ENCODE assay signal across 25 cellular contexts in the genomic region with DNA sequence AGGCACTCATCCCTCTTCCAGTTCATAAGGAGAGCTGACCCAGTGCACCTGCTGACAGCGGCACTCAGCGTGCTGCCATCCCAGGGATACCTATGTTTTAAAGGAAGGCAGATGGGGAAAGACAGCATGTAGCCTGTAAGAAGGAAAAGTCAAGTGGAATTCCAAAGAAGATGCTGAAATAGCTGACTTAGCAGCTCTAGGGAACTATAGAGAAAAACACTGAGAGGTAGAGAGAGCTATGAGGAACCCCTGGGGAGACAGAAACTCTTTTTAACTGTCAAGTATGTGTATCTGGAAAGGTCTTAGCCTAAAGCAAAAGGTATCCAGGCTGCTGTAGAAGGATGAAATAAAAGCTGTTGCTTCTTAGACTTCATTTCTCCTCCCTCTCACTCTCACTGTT.
DNase-seq lines count a peak whose midpoint lies in the region; ATAC-seq, FAIRE-seq and TF ChIP-seq lines count a peak whose summit lies in the region.
"Had no signal": no experiment of that assay in that cellular context is flagged by ENCODE, and none has a peak within 500 bp of the region (broad histone marks: within the 10 kb centered on the region; RNA-seq: fewer than 3 reads in every experiment).

No MANE protein-coding gene starts in this region.

- no peak overlapping the region for H3K4me2 ChIP-seq in IMR-90 (ENCODE audit: low read depth, low read length)
- H3K4me2 ChIP-seq in K562 (ENCODE audit: insufficient read depth, low read length): no peak overlapping the region
- H3K4me2 ChIP-seq: BLaER1 had no signal

- H3K27ac Mint-ChIP-seq in activated CD4-positive, alpha-beta memory T cell treated with anti-CD3 and anti-CD28 coated beads for 36 hours: peak overlapping the region; percentile 19
- H3K27ac Mint-ChIP-seq in activated CD4-positive, alpha-beta memory T cell treated with anti-CD3 and anti-CD28 coated beads, Interleukin-2, amount 10 ng/mL, durations not matched to agents 7 days and 5 days: no peak overlapping the region
- no peak overlapping the region for H3K27ac Mint-ChIP-seq in activated naive CD4-positive, alpha-beta T cell treated with anti-CD3 and anti-CD28 coated beads for 36 hours
- H3K27ac Mint-ChIP-seq in stimulated activated memory B cell treated with anti-CD40 and anti-IgM and Interleukin-4, amounts not matched to agents 10 μg/mL and 1 μg/mL and 100 μg/mL, for 72 hours: no peak overlapping the region
- H3K27ac Mint-ChIP-seq: CD4-positive, CD25-positive, alpha-beta regulatory T cell had no signal

- no peaks in the 10 kb centered on the region for H3K4me1 Mint-ChIP-seq in activated CD4-positive, alpha-beta memory T cell treated with anti-CD3 and anti-CD28 coated beads for 36 hours (ENCODE audit: low read depth)
- no peaks in the 10 kb centered on the region for H3K4me1 Mint-ChIP-seq in activated CD4-positive, alpha-beta memory T cell treated with anti-CD3 and anti-CD28 coated beads, Interleukin-2, amount 10 ng/mL, durations not matched to agents 7 days and 5 days
- H3K4me1 Mint-ChIP-seq in activated naive CD4-positive, alpha-beta T cell treated with anti-CD3 and anti-CD28 coated beads for 36 hours (ENCODE audit: low read depth): no peaks in the 10 kb centered on the region
- H3K4me1 Mint-ChIP-seq in stimulated activated memory B cell treated with anti-CD40 and anti-IgM and Interleukin-4, amounts not matched to agents 10 μg/mL and 1 μg/mL and 100 μg/mL, for 72 hours: no peaks in the 10 kb centered on the region
- H3K4me1 Mint-ChIP-seq: CD4-positive, CD25-positive, alpha-beta regulatory T cell had no signal

- no peak overlapping the region for H2AK5ac ChIP-seq in IMR-90 (ENCODE audit: low read depth, low read length)

- POLR2A ChIA-PET in activated CD4-positive, alpha-beta memory T cell treated with anti-CD3 and anti-CD28 coated beads for 36 hours (lab: Charles Lee): no interaction called here
- POLR2A ChIA-PET in activated CD4-positive, alpha-beta memory T cell treated with anti-CD3 and anti-CD28 coated beads, Interleukin-2, amount 10 ng/mL, durations not matched to agents 7 days and 5 days (lab: Charles Lee): no interaction called here
- POLR2A ChIA-PET in IMR-90 (lab: Charles Lee; ENCODE audit: unreplicated experiment) (no interaction called here), K562 (lab: Yijun Ruan, JAX) (no interaction called here)

- H3K9me3 ChIP-seq in IMR-90 (ENCODE audit: control insufficient read depth, insufficient read depth, low read length): no peaks in the 10 kb centered on the region
- no peaks in the 10 kb centered on the region for H3K9me3 ChIP-seq in K562 (replicated peaks; ENCODE audit: control insufficient read depth, insufficient read depth, low read depth, low read length)
- H3K9me3 ChIP-seq in skeletal muscle tissue (ENCODE audit: control insufficient read depth in 3 of 3, low read length in 3 of 3): no peaks in the 10 kb centered on the region
- no peaks in the 10 kb centered on the region for H3K9me3 ChIP-seq in kidney (ENCODE audit: control insufficient read depth in 1 of 2, low read length in 2 of 2)

- no peak overlapping the region for H3K14ac ChIP-seq in IMR-90 (replicated peaks; ENCODE audit: low read depth, low read length)

- no peak overlapping the region for H2BK15ac ChIP-seq in IMR-90 (ENCODE audit: low read depth, low read length)

- no peak for ATAC-seq in IMR-90 (ENCODE audit: low read depth)
- ATAC-seq in K562: no peak
- no peak for ATAC-seq in stimulated activated memory B cell treated with anti-CD40 and anti-IgM and Interleukin-4, amounts not matched to agents 10 μg/mL and 1 μg/mL and 100 μg/mL, for 72 hours
- ATAC-seq: SK-N-SH treated with all-trans-retinoic acid at 6 μM for 48 hours had no signal

- intact Hi-C loops in activated CD4-positive, alpha-beta memory T cell treated with anti-CD3 and anti-CD28 coated beads for 36 hours (cut with micrococcal nuclease): no loop called here
- intact Hi-C loops in IMR-90 (cut with micrococcal nuclease) (no loop called here), K562 (cut with micrococcal nuclease) (no loop called here), kidney (cut with DNase I) (no loop called here)
- intact Hi-C loops in activated naive CD4-positive, alpha-beta T cell treated with anti-CD3 and anti-CD28 coated beads for 36 hours (cut with micrococcal nuclease): no loop called here

- no peak overlapping the region for H3K4me3 Mint-ChIP-seq in activated CD4-positive, alpha-beta memory T cell treated with anti-CD3 and anti-CD28 coated beads for 36 hours
- H3K4me3 Mint-ChIP-seq in activated CD4-positive, alpha-beta memory T cell treated with anti-CD3 and anti-CD28 coated beads, Interleukin-2, amount 10 ng/mL, durations not matched to agents 7 days and 5 days: no peak overlapping the region
- no peak overlapping the region for H3K4me3 Mint-ChIP-seq in activated naive CD4-positive, alpha-beta T cell treated with anti-CD3 and anti-CD28 coated beads for 36 hours
- no peak overlapping the region for H3K4me3 Mint-ChIP-seq in stimulated activated memory B cell treated with anti-CD40 and anti-IgM and Interleukin-4, amounts not matched to agents 10 μg/mL and 1 μg/mL and 100 μg/mL, for 72 hours
- H3K4me3 Mint-ChIP-seq: CD4-positive, CD25-positive, alpha-beta regulatory T cell had no signal

- H3K27me3 Mint-ChIP-seq in activated CD4-positive, alpha-beta memory T cell treated with anti-CD3 and anti-CD28 coated beads for 36 hours: no peaks in the 10 kb centered on the region
- no peaks in the 10 kb centered on the region for H3K27me3 Mint-ChIP-seq in activated CD4-positive, alpha-beta memory T cell treated with anti-CD3 and anti-CD28 coated beads, Interleukin-2, amount 10 ng/mL, durations not matched to agents 7 days and 5 days
- no peaks in the 10 kb centered on the region for H3K27me3 Mint-ChIP-seq in activated naive CD4-positive, alpha-beta T cell treated with anti-CD3 and anti-CD28 coated beads for 36 hours (ENCODE audit: low read depth)
- H3K27me3 Mint-ChIP-seq in stimulated activated memory B cell treated with anti-CD40 and anti-IgM and Interleukin-4, amounts not matched to agents 10 μg/mL and 1 μg/mL and 100 μg/mL, for 72 hours: no peaks in the 10 kb centered on the region
- H3K27me3 Mint-ChIP-seq: CD4-positive, CD25-positive, alpha-beta regulatory T cell had no signal

- H3K9ac ChIP-seq in IMR-90 (ENCODE audit: low read depth, low read length) (no peak overlapping the region), K562 (ENCODE audit: insufficient read depth in 1 of 2, low read depth in 2 of 2, low read length in 2 of 2) (no peak overlapping the region), skeletal muscle tissue (ENCODE audit: low read depth in 1 of 3, low read length in 3 of 3) (no peak overlapping the region), kidney (ENCODE audit: low read length in 2 of 2) (no peak overlapping the region)
- H3K9ac ChIP-seq: BLaER1 had no signal

- H3K79me2 ChIP-seq in K562 (ENCODE audit: control insufficient read depth, insufficient read depth, low read length): no peaks in the 10 kb centered on the region

- H3K79me1 ChIP-seq in IMR-90 (ENCODE audit: low read depth in 1 of 2, low read length in 2 of 2): no peaks in the 10 kb centered on the region

- H3K18ac ChIP-seq in IMR-90 (ENCODE audit: low read depth, low read length): no peak overlapping the region

- H3K36me3 Mint-ChIP-seq in activated CD4-positive, alpha-beta memory T cell treated with anti-CD3 and anti-CD28 coated beads for 36 hours: peaks cover 5% of the 10 kb centered on the region
- peaks cover 14% of the 10 kb centered on the region for H3K36me3 Mint-ChIP-seq in activated CD4-positive, alpha-beta memory T cell treated with anti-CD3 and anti-CD28 coated beads, Interleukin-2, amount 10 ng/mL, durations not matched to agents 7 days and 5 days (ENCODE audit: low read depth)
- H3K36me3 Mint-ChIP-seq in activated naive CD4-positive, alpha-beta T cell treated with anti-CD3 and anti-CD28 coated beads for 36 hours (ENCODE audit: low read depth): peaks cover 6% of the 10 kb centered on the region
- H3K36me3 Mint-ChIP-seq in stimulated activated memory B cell treated with anti-CD40 and anti-IgM and Interleukin-4, amounts not matched to agents 10 μg/mL and 1 μg/mL and 100 μg/mL, for 72 hours: peaks cover 8% of the 10 kb centered on the region

- in situ Hi-C loops in IMR-90 (cut with MboI; ENCODE audit: low sequenced_read_pairs) (no loop called here), K562 (cut with MboI) (no loop called here)

- H4K20me1 ChIP-seq in IMR-90 (ENCODE audit: insufficient read depth, low read length): no peaks in the 10 kb centered on the region
- no peaks in the 10 kb centered on the region for H4K20me1 ChIP-seq in K562 (replicated peaks; ENCODE audit: control insufficient read depth, insufficient read depth, low read length)
- H4K20me1 ChIP-seq: BLaER1 had no signal

- H2BK120ac ChIP-seq in IMR-90 (ENCODE audit: low read depth, low read length): no peak overlapping the region

- no peak for FAIRE-seq in K562 (lab: Jason Lieb, UNC)
- no peak for FAIRE-seq in kidney (lab: Jason Lieb, UNC)
- FAIRE-seq: G401.6, GM12892, GM19239, H54, RCC 7860 had no signal

- TF ChIP-seq RAD21 in IMR-90 (IDR thresholded peaks at IDR 0.05; ENCODE audit: low read length) (no peak), K562 (CRISPR knock-in tag; conservative IDR thresholded peaks at IDR 0.05 in 1 of 2, IDR thresholded peaks at IDR 0.05 in 1 of 2) (no peak)

- no peaks in the 10 kb centered on the region for H3K36me3 ChIP-seq in IMR-90 (ENCODE audit: control insufficient read depth, insufficient read depth, low read length)
- H3K36me3 ChIP-seq in K562 (ENCODE audit: control insufficient read depth, insufficient read depth, low read length): no peaks in the 10 kb centered on the region
- no peaks in the 10 kb centered on the region for H3K36me3 ChIP-seq in skeletal muscle tissue (ENCODE audit: control insufficient read depth in 3 of 3, insufficient read depth in 3 of 3, low read length in 3 of 3)
- no peaks in the 10 kb centered on the region for H3K36me3 ChIP-seq in kidney (ENCODE audit: control insufficient read depth in 1 of 2, insufficient read depth in 2 of 2, low read length in 2 of 2)
- H3K36me3 ChIP-seq: BLaER1 had no signal

- H4K8ac ChIP-seq in IMR-90 (ENCODE audit: low read depth in 2 of 2, low read length in 2 of 2): no peak overlapping the region

- TF ChIP-seq POLR2A in IMR-90 (IDR thresholded peaks at IDR 0.05; ENCODE audit: low read depth, low read length): no peak
- TF ChIP-seq POLR2A in K562 (conservative IDR thresholded peaks at IDR 0.05): no peak

- no peak for TF ChIP-seq EP300 in K562 (IDR thresholded peaks at IDR 0.05; ENCODE audit: low read length)

- dilution Hi-C loops in IMR-90 (cut with HindIII; ENCODE audit: low sequenced_read_pairs, unreplicated experiment): no loop called here

- no peak overlapping the region for H3K4me3 ChIP-seq in IMR-90 (ENCODE audit: insufficient read depth, low read depth, low read length)
- H3K4me3 ChIP-seq in K562: no peak overlapping the region
- H3K4me3 ChIP-seq in skeletal muscle tissue (ENCODE audit: low read length in 3 of 3): no peak overlapping the region
- no peak overlapping the region for H3K4me3 ChIP-seq in kidney (ENCODE audit: low read length in 2 of 2)
- H3K4me3 ChIP-seq: BLaER1 had no signal

- no peak overlapping the region for H3K56ac ChIP-seq in IMR-90 (ENCODE audit: extremely low read depth, insufficient read depth, low read length)

- H3K27ac ChIP-seq in IMR-90 (ENCODE audit: insufficient read depth, low read length) (no peak overlapping the region), K562 (ENCODE audit: extremely low read depth, low read depth, low read length) (no peak overlapping the region), skeletal muscle tissue (ENCODE audit: low read depth, low read length) (peak overlapping the region; percentile 43), kidney (ENCODE audit: low read depth in 2 of 2, low read length in 2 of 2) (no peak overlapping the region)
- H3K27ac ChIP-seq: 22Rv1, BLaER1 had no signal

- H2AFZ ChIP-seq in IMR-90 (replicated peaks; ENCODE audit: low read length, poor library complexity) (no peak overlapping the region), K562 (ENCODE audit: low read depth, low read length) (no peak overlapping the region)

- no peak for TF ChIP-seq CTCF in IMR-90 (conservative IDR thresholded peaks at IDR 0.05; ENCODE audit: low read depth, low read length)
- no peak for TF ChIP-seq CTCF in K562 (IDR thresholded peaks at IDR 0.05 in 2 of 3, conservative IDR thresholded peaks at IDR 0.05 in 1 of 3; ENCODE audit: insufficient read depth in 2 of 3, low read depth in 1 of 3, low read length in 3 of 3)
- no peak for TF ChIP-seq CTCF in kidney (IDR thresholded peaks at IDR 0.05; ENCODE audit: borderline replicate concordance, extremely low read depth, insufficient read depth)

- H4K5ac ChIP-seq in IMR-90 (ENCODE audit: low read depth, low read length): no peak overlapping the region

- WGBS in IMR-90 (ENCODE audit: extremely low coverage in 2 of 2, insufficient read length in 1 of 2), 2 experiments: 60% methylated on average over 1 of the region's 2 CpGs; no CpG with 5 or more reads in 1 of the 2 experiments
- 0% methylated on average over 2 of the region's 2 CpGs for WGBS in K562 (ENCODE audit: insufficient coverage, low coverage, missing lambda C conversion rate)

- peaks cover 1% of the 10 kb centered on the region; the same call in 1 of the 2 replicates for H3K4me1 ChIP-seq in IMR-90 (ENCODE audit: control insufficient read depth, insufficient read depth, low read length)
- 0 out of 5 replicates have a peak, but pooled peaks cover 0 to 3% of the 10 kb centered on the region in 2 experiments for H3K4me1 ChIP-seq in K562 (replicated peaks in 1 of 2; ENCODE audit: control insufficient read depth in 2 of 2, insufficient read depth in 2 of 2, low read length in 2 of 2)
- peaks cover 9 to 11% (median 10%) of the 10 kb centered on the region in 3 donors for H3K4me1 ChIP-seq in skeletal muscle tissue (ENCODE audit: control insufficient read depth in 3 of 3, insufficient read depth in 3 of 3, low read length in 3 of 3)
- H3K4me1 ChIP-seq in kidney (ENCODE audit: control insufficient read depth in 1 of 2, insufficient read depth in 1 of 2, low read depth in 1 of 2, low read length in 2 of 2): peaks cover 0 to 1% of the 10 kb centered on the region in 2 donors
- H3K4me1 ChIP-seq: BLaER1 had no signal

- no peak overlapping the region for H4K91ac ChIP-seq in IMR-90 (ENCODE audit: insufficient read depth, low read depth, low read length)

- no peak overlapping the region for H3K23ac ChIP-seq in IMR-90 (ENCODE audit: low read depth, low read length)

- BruUV-seq in IMR-90 (replicated peaks; lab: Mats Ljungman, UMichigan) (no TSS peak), K562 (replicated peaks; lab: Mats Ljungman, UMichigan) (no TSS peak)

- no peak overlapping the region for H3K4ac ChIP-seq in IMR-90 (ENCODE audit: low read depth, low read length)

- H2AK9ac ChIP-seq in IMR-90 (replicated peaks; ENCODE audit: low read depth, low read length, poor library complexity): no peak overlapping the region

- DNase-seq in activated CD4-positive, alpha-beta memory T cell treated with anti-CD3 and anti-CD28 coated beads for 36 hours: no peak
- DNase-seq in activated CD4-positive, alpha-beta memory T cell treated with anti-CD3 and anti-CD28 coated beads, Interleukin-2, amount 10 ng/mL, durations not matched to agents 7 days and 5 days: no peak
- no peak for DNase-seq in IMR-90
- DNase-seq in K562 (ENCODE audit: extremely low read depth in 1 of 4, low spot score in 3 of 4): no peak
- no peak for DNase-seq in kidney
- no peak for DNase-seq in activated naive CD4-positive, alpha-beta T cell treated with anti-CD3 and anti-CD28 coated beads for 36 hours
- DNase-seq: CD4-positive, CD25-positive, alpha-beta regulatory T cell; KBM-7; MV-4-11; NCI-H1105; NCI-H1436 treated with DMSO at 0.1 percent for 48 hours; NCI-H187 treated with DMSO at 0.1 percent for 48 hours; NCI-H446; NCI-H524 treated with DMSO at 0.1 percent for 48 hours; NCI-H774 had no signal

- CTCF ChIA-PET in activated CD4-positive, alpha-beta memory T cell treated with anti-CD3 and anti-CD28 coated beads for 36 hours (lab: Charles Lee): no interaction called here
- CTCF ChIA-PET in activated CD4-positive, alpha-beta memory T cell treated with anti-CD3 and anti-CD28 coated beads, Interleukin-2, amount 10 ng/mL, durations not matched to agents 7 days and 5 days (lab: Charles Lee): interaction anchor here (1.6 kb wide), 1 partner anchor 11 kb away, joined by 3 read pairs; no protein-coding TSS in a partner anchor
- CTCF ChIA-PET in IMR-90 (lab: Yijun Ruan, JAX): no interaction called here
- CTCF ChIA-PET in K562 (lab: Yijun Ruan, JAX; ENCODE audit: low intra/inter-chr PET ratio): no interaction called here
- CTCF ChIA-PET in activated naive CD4-positive, alpha-beta T cell treated with anti-CD3 and anti-CD28 coated beads for 36 hours (lab: Charles Lee): no interaction called here

- H3K27me3 ChIP-seq in IMR-90 (ENCODE audit: control insufficient read depth, insufficient read depth, low read length): 0 out of 2 replicates have a peak, but pooled peaks cover 2% of the 10 kb centered on the region
- H3K27me3 ChIP-seq in K562 (ENCODE audit: control insufficient read depth in 2 of 2, insufficient read depth in 2 of 2, low read length in 2 of 2): no peaks in the 10 kb centered on the region
- no peaks in the 10 kb centered on the region for H3K27me3 ChIP-seq in skeletal muscle tissue (ENCODE audit: control insufficient read depth in 3 of 3, insufficient read depth in 3 of 3, low read length in 3 of 3)
- H3K27me3 ChIP-seq: BLaER1 had no signal

- H3K9me1 ChIP-seq in IMR-90 (ENCODE audit: insufficient read depth, low read length): no peaks in the 10 kb centered on the region; the same call in 1 of the 2 replicates
- no peaks in the 10 kb centered on the region for H3K9me1 ChIP-seq in K562 (ENCODE audit: control insufficient read depth, insufficient read depth, low read length)

- H2BK5ac ChIP-seq in IMR-90 (ENCODE audit: low read depth, low read length, poor library complexity, severe bottlenecking): no peak overlapping the region

- H2BK20ac ChIP-seq in IMR-90 (ENCODE audit: low read depth, low read length): no peak overlapping the region

- H3K9me3 Mint-ChIP-seq in activated CD4-positive, alpha-beta memory T cell treated with anti-CD3 and anti-CD28 coated beads for 36 hours: peaks cover 20% of the 10 kb centered on the region
- H3K9me3 Mint-ChIP-seq in activated CD4-positive, alpha-beta memory T cell treated with anti-CD3 and anti-CD28 coated beads, Interleukin-2, amount 10 ng/mL, durations not matched to agents 7 days and 5 days: peaks cover 20% of the 10 kb centered on the region
- H3K9me3 Mint-ChIP-seq in activated naive CD4-positive, alpha-beta T cell treated with anti-CD3 and anti-CD28 coated beads for 36 hours: peaks cover 15% of the 10 kb centered on the region
- H3K9me3 Mint-ChIP-seq in stimulated activated memory B cell treated with anti-CD40 and anti-IgM and Interleukin-4, amounts not matched to agents 10 μg/mL and 1 μg/mL and 100 μg/mL, for 72 hours: peaks cover 7% of the 10 kb centered on the region
